ENCODE assay signal across 19 cellular contexts in genomic region chr7:18680576-18680975, GRCh38.
"Had no signal": no experiment of that assay in that cellular context is flagged by ENCODE, and none has a peak within 500 bp of the region (broad histone marks: within the 10 kb centered on the region; RNA-seq: fewer than 3 reads in every experiment).

No MANE protein-coding gene starts in this region.

- H3K27ac ChIP-seq: coronary artery, esophagus muscularis mucosa, psoas muscle, stomach, transverse colon had no signal

- H3K9me3 ChIP-seq: esophagus muscularis mucosa, psoas muscle, stomach, transverse colon had no signal

- H3K36me3 ChIP-seq: esophagus muscularis mucosa, stomach, transverse colon had no signal

- DNase-seq: activated B cell treated with CpG ODN at 0.5 μM for 24 hours; activated CD4-positive, alpha-beta memory T cell treated with anti-CD3 and anti-CD28 coated beads for 36 hours; activated CD4-positive, alpha-beta T cell treated with anti-CD3 and anti-CD28 coated beads for 48 hours; activated effector memory CD4-positive, alpha-beta T cell treated with anti-CD3 and anti-CD28 coated beads, Interleukin-2, amount 50 U/mL, for 16 hours; activated naive CD4-positive, alpha-beta T cell treated with anti-CD3 and anti-CD28 coated beads, Interleukin-2, amount 10 ng/mL, durations not matched to agents 7 days and 5 days; activated T-cell treated with anti-CD3 and anti-CD28 coated beads for 4 hours; cerebellar nuclear complex; kidney; naive thymus-derived CD8-positive, alpha-beta T cell; psoas muscle; right cardiac atrium; stomach; T-helper 17 cell; transverse colon had no signal

- H3K27me3 Mint-ChIP-seq: activated B cell treated with CpG ODN at 0.5 μM for 24 hours; activated CD4-positive, alpha-beta memory T cell treated with anti-CD3 and anti-CD28 coated beads for 36 hours; activated naive CD4-positive, alpha-beta T cell treated with anti-CD3 and anti-CD28 coated beads, Interleukin-2, amount 10 ng/mL, durations not matched to agents 7 days and 5 days; naive thymus-derived CD8-positive, alpha-beta T cell; T-helper 17 cell had no signal

- H3K4me3 Mint-ChIP-seq: activated B cell treated with CpG ODN at 0.5 μM for 24 hours; activated CD4-positive, alpha-beta memory T cell treated with anti-CD3 and anti-CD28 coated beads for 36 hours; activated naive CD4-positive, alpha-beta T cell treated with anti-CD3 and anti-CD28 coated beads, Interleukin-2, amount 10 ng/mL, durations not matched to agents 7 days and 5 days; naive thymus-derived CD8-positive, alpha-beta T cell; T-helper 17 cell had no signal

- H3K27ac Mint-ChIP-seq: activated B cell treated with CpG ODN at 0.5 μM for 24 hours; activated CD4-positive, alpha-beta memory T cell treated with anti-CD3 and anti-CD28 coated beads for 36 hours; activated naive CD4-positive, alpha-beta T cell treated with anti-CD3 and anti-CD28 coated beads, Interleukin-2, amount 10 ng/mL, durations not matched to agents 7 days and 5 days; naive thymus-derived CD8-positive, alpha-beta T cell; T-helper 17 cell had no signal

- ATAC-seq: left lobe of liver; naive thymus-derived CD8-positive, alpha-beta T cell; psoas muscle; right cardiac atrium; T-helper 17 cell had no signal

- H3K4me1 ChIP-seq: esophagus muscularis mucosa, psoas muscle, stomach, transverse colon had no signal

- H3K4me3 ChIP-seq: coronary artery, esophagus muscularis mucosa, lung, psoas muscle, stomach, transverse colon had no signal

- H3K36me3 Mint-ChIP-seq: activated CD4-positive, alpha-beta memory T cell treated with anti-CD3 and anti-CD28 coated beads for 36 hours; activated naive CD4-positive, alpha-beta T cell treated with anti-CD3 and anti-CD28 coated beads, Interleukin-2, amount 10 ng/mL, durations not matched to agents 7 days and 5 days; naive thymus-derived CD8-positive, alpha-beta T cell had no signal

- H3K4me1 Mint-ChIP-seq: T-helper 17 cell had no signal

- H3K9me3 Mint-ChIP-seq: activated B cell treated with CpG ODN at 0.5 μM for 24 hours; activated CD4-positive, alpha-beta memory T cell treated with anti-CD3 and anti-CD28 coated beads for 36 hours; activated naive CD4-positive, alpha-beta T cell treated with anti-CD3 and anti-CD28 coated beads, Interleukin-2, amount 10 ng/mL, durations not matched to agents 7 days and 5 days had no signal

- H3K27me3 ChIP-seq: esophagus muscularis mucosa, stomach, transverse colon had no signal

- FAIRE-seq: urothelium cell line had no signal
